In the genomic region with DNA sequence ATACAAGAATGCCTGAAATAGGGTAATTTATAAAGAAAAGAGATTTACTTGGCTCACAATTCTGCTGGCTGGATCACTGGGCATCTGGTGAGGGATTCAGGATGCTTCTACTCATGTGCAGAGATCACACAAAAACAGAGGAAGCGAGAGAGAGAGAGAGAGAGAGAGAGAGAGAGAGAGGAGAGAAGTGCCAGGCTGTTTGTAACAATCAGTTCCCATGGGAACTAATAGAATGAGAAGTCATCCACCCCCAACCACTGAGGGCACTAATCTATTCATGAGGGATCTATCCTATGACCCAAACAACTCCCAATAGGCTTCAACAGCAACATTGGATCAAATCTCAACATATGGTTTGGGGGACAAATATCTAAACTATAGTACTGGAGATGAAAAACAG, we compare ENCODE assay signal across 13 cellular contexts.
"Had no signal": no experiment of that assay in that cellular context is flagged by ENCODE, and none has a peak within 500 bp of the region (broad histone marks: within the 10 kb centered on the region; RNA-seq: fewer than 3 reads in every experiment).

No MANE protein-coding gene starts in this region.

- H3K9me3 ChIP-seq: pancreas, upper lobe of left lung had no signal

- H3K36me3 ChIP-seq: neural progenitor cell, pancreas, upper lobe of left lung had no signal

- H2AFZ ChIP-seq: hepatocyte, neural progenitor cell had no signal

- H3K27ac ChIP-seq: hepatocyte, neural progenitor cell, pancreas, upper lobe of left lung had no signal

- DNase-seq: activated CD4-positive, alpha-beta memory T cell treated with anti-CD3 and anti-CD28 coated beads for 36 hours; activated CD4-positive, alpha-beta T cell treated with anti-CD3 and anti-CD28 coated beads for 1 hour; activated gamma-delta T cell treated with Interleukin-2 at 50 U/mL for 16 hours; activated T-cell treated with anti-CD3 and anti-CD28 coated beads, Interleukin-2, amount 50 U/mL, for 48 hours; caudate nucleus; cortex of kidney; effector CD8-positive, alpha-beta T cell; pancreas; stimulated activated CD4-positive, alpha-beta T cell treated with anti-CD3 and anti-CD28 coated beads, Interleukin-4, amount 100 ng/mL, for 1 hour; stimulated activated CD8-positive, alpha-beta memory T cell treated with anti-CD3 and anti-CD28 coated beads, Interleukin-4, amount 100 ng/mL, for 48 hours; upper lobe of left lung had no signal

- H3K4me1 ChIP-seq: pancreas, upper lobe of left lung had no signal

- H3K79me2 ChIP-seq: hepatocyte had no signal

- H3K4me2 ChIP-seq: hepatocyte, neural progenitor cell had no signal

- H3K9ac ChIP-seq: neural progenitor cell had no signal

- H3K4me3 ChIP-seq: hepatocyte, neural progenitor cell, pancreas, upper lobe of left lung had no signal

- H3K27me3 ChIP-seq: hepatocyte, neural progenitor cell, upper lobe of left lung had no signal

- ATAC-seq: pancreas had no signal
